18 cellular contexts compared by ENCODE assay signal in the genomic region with DNA sequence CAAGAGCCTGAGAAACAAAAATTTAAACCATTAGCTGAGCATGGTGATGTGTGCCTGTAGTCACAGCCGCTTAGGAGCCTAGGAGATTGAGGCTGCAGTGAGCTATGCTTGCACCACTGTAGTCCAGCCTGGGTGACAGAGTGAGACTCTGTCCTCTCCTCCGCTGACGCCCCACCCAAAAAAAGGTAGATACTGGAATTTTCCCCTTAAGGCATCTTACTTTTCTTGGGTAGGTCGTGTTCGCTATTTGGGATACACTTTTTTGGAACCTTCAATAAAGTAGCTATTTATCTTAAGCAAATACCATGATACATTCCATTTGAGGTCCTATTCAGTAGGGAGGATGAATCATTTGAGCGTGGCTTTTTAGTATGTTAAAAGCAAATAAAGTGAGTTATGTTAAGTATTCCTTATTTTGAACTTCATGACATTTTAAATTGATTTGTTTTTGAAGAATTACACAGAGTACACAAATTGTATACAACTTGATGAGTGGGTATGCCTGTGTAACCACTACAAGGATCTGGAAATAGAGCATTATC. TPM values are rescaled to one million over a fixed set of nuclear protein-coding genes. Genes with fewer than 3 reads are reported as not detected.
DNase-seq lines count a peak whose midpoint lies in the region; ATAC-seq and TF ChIP-seq lines count a peak whose summit lies in the region.
"Had no signal": no experiment of that assay in that cellular context is flagged by ENCODE, and none has a peak within 500 bp of the region (broad histone marks: within the 10 kb centered on the region; RNA-seq: fewer than 3 reads in every experiment).

No MANE protein-coding gene starts in this region.

- DNase-seq in AG04450 (ENCODE audit: low read depth, low spot score) (peak; percentile 36), HS-27A (ENCODE audit: low read depth) (peak; percentile 58), astrocyte of the spinal cord (ENCODE audit: low read depth, low spot score) (peak; percentile 68), kidney tubule cell (ENCODE audit: low spot score) (peak; percentile 39), psoas muscle (no peak), HEK293T (ENCODE audit: extremely low spot score) (no peak)
- DNase-seq: activated CD4-positive, alpha-beta T cell treated with anti-CD3 and anti-CD28 coated beads for 36 hours; activated T-cell treated with anti-CD3 and anti-CD28 coated beads, Interleukin-2, amount 50 U/mL, for 1 hour; AML-193; dermis blood vessel endothelial cell; DMS79; esophagus squamous epithelium; lower lobe of right lung; NCI-H2029 treated with DMSO at 0.1 percent for 48 hours; NCI-H82; T-helper 17 cell had no signal

- peaks cover 9% of the 10 kb centered on the region for H3K4me1 ChIP-seq in psoas muscle
- H3K4me1 ChIP-seq: lower lobe of right lung had no signal

- H3K27ac ChIP-seq in AG04450 (ENCODE audit: low read depth, low read length) (no peak overlapping the region), psoas muscle (no peak overlapping the region)
- H3K27ac ChIP-seq: lower lobe of right lung had no signal

- H3K27me3 ChIP-seq in AG04450 (ENCODE audit: control insufficient read depth, insufficient read depth, low read length) (no peaks in the 10 kb centered on the region), psoas muscle (ENCODE audit: insufficient read depth in 3 of 3, low read length in 2 of 3) (no peaks in the 10 kb centered on the region)
- H3K27me3 ChIP-seq: esophagus squamous epithelium had no signal

- H3K4me3 ChIP-seq in AG04450 (ENCODE audit: low read depth, low read length) (no peak overlapping the region), astrocyte of the spinal cord (ENCODE audit: low read depth, low read length) (no peak overlapping the region), psoas muscle (no peak overlapping the region)
- H3K4me3 ChIP-seq: esophagus squamous epithelium, lower lobe of right lung had no signal

- CTCF ChIA-PET in AG04450 (lab: Charles Lee), result interaction anchor here (0.8 to 1.0 kb wide), 2 partner anchors 9 to 967 kb away, joined by 3 read pairs; no protein-coding TSS in a partner anchor
- CTCF ChIA-PET in HEK293T (lab: Yijun Ruan, JAX), result no interaction called here

- TF ChIP-seq CTCF in AG04450 (IDR thresholded peaks at IDR 0.05; ENCODE audit: low read depth, low read length) (no peak), astrocyte of the spinal cord (IDR thresholded peaks at IDR 0.05; ENCODE audit: low read depth, low read length) (no peak), psoas muscle (IDR thresholded peaks at IDR 0.05) (no peak)

- intact Hi-C loops in psoas muscle (cut with DNase I), result loop anchor here in 1 of 2 donors (5.0 to 10.0 kb wide), 2 partner anchors 37 to 439 kb away; partner anchors contain the start of gene RALBP1

- POLR2A ChIA-PET in AG04450 (lab: Yijun Ruan, JAX) (interaction anchor here (0.9 kb wide), 1 partner anchor 193 kb away, joined by 3 read pairs; no protein-coding TSS in a partner anchor), HEK293T (lab: Yijun Ruan, JAX) (interaction anchor here (1.3 kb wide), 1 partner anchor 180 kb away, joined by 3 read pairs; the partner anchor contains the start of gene TWSG1)

- H3K9me3 ChIP-seq in AG04450 (ENCODE audit: control insufficient read depth, insufficient read depth, low read length) (no peaks in the 10 kb centered on the region), psoas muscle (no peaks in the 10 kb centered on the region)
- H3K9me3 ChIP-seq: esophagus squamous epithelium, lower lobe of right lung had no signal

- peaks cover 0 to 39% of the 10 kb centered on the region in 2 donors for H3K36me3 ChIP-seq in psoas muscle (ENCODE audit: insufficient read depth in 1 of 2, low read depth in 1 of 2)

- ATAC-seq in psoas muscle (no peak), GM19395 (IDR thresholded peaks at IDR 0.05; ENCODE audit: unreplicated experiment) (no peak), GM19455 (IDR thresholded peaks at IDR 0.05; ENCODE audit: unreplicated experiment) (no peak)
- ATAC-seq: activated CD4-positive, alpha-beta T cell treated with anti-CD3 and anti-CD28 coated beads for 36 hours; T-helper 17 cell had no signal

- 93 to 95% (median 94%) methylated on average over 6 of the region's 6 CpGs for WGBS in psoas muscle, 3 donors

- in situ Hi-C loops in astrocyte of the spinal cord (cut with HindIII; ENCODE audit: low sequenced_read_pairs), result no loop called here

TF ChIP-seq in HEK293T, 16 proteins besides CTCF, POLR2A, EP300 and RAD21:
- no peak for TF ChIP-seq HDGF (IDR thresholded peaks at IDR 0.05; ENCODE audit: borderline replicate concordance)
- no peak for TF ChIP-seq FOXK2 (IDR thresholded peaks at IDR 0.05)
- no peak for TF ChIP-seq ARNT (IDR thresholded peaks at IDR 0.05)
- TF ChIP-seq NFRKB (IDR thresholded peaks at IDR 0.05), result no peak
- no peak for TF ChIP-seq FOXA1 (IDR thresholded peaks at IDR 0.05)
- no peak for TF ChIP-seq PKNOX1 (IDR thresholded peaks at IDR 0.05)
- no peak for TF ChIP-seq LEF1 (IDR thresholded peaks at IDR 0.05; ENCODE audit: borderline replicate concordance)
- TF ChIP-seq ZNF384 (IDR thresholded peaks at IDR 0.05), result no peak
- TF ChIP-seq SUZ12 (IDR thresholded peaks at IDR 0.05), result no peak
- TF ChIP-seq FOXM1 (IDR thresholded peaks at IDR 0.05; ENCODE audit: borderline replicate concordance), result no peak
- no peak for TF ChIP-seq SP1 (IDR thresholded peaks at IDR 0.05)
- no peak for TF ChIP-seq L3MBTL2 (conservative IDR thresholded peaks at IDR 0.05)
- TF ChIP-seq BHLHE40 (IDR thresholded peaks at IDR 0.05; ENCODE audit: borderline replicate concordance), result no peak
- no peak for TF ChIP-seq CTBP1 (IDR thresholded peaks at IDR 0.05; ENCODE audit: borderline replicate concordance)
- TF ChIP-seq ELF4 (IDR thresholded peaks at IDR 0.05), result no peak

RNA-seq across cellular contexts. Expression of gene RALBP1, which starts 38.7 kb away (rescaled TPM):
- 49.1 and 59.8 TPM in 2 replicates for polyA plus RNA-seq in AG04450 (2011; rRNA removed)
- polyA minus RNA-seq in AG04450 (2011; rRNA and poly(A)+ RNA removed), result 34.6 and 35.6 TPM in 2 replicates
- 10 to 100 TPM; 28.7 to 42.6 (median 39.6) TPM for total RNA-seq in psoas muscle
- polyA plus RNA-seq in psoas muscle, result 10 to 100 TPM; 32.7 to 85.0 (median 32.8) TPM

Comparison
In these comparisons a context has a peak if more than half of its experiments do, and no peak if none do; other contexts are left out.
1. DNase-seq: peak in AG04450 (single experiment), HS-27A (single experiment), astrocyte of the spinal cord (single experiment) and kidney tubule cell (single experiment); none in psoas muscle (0 of 2) and HEK293T (single experiment).